In the genomic region with DNA sequence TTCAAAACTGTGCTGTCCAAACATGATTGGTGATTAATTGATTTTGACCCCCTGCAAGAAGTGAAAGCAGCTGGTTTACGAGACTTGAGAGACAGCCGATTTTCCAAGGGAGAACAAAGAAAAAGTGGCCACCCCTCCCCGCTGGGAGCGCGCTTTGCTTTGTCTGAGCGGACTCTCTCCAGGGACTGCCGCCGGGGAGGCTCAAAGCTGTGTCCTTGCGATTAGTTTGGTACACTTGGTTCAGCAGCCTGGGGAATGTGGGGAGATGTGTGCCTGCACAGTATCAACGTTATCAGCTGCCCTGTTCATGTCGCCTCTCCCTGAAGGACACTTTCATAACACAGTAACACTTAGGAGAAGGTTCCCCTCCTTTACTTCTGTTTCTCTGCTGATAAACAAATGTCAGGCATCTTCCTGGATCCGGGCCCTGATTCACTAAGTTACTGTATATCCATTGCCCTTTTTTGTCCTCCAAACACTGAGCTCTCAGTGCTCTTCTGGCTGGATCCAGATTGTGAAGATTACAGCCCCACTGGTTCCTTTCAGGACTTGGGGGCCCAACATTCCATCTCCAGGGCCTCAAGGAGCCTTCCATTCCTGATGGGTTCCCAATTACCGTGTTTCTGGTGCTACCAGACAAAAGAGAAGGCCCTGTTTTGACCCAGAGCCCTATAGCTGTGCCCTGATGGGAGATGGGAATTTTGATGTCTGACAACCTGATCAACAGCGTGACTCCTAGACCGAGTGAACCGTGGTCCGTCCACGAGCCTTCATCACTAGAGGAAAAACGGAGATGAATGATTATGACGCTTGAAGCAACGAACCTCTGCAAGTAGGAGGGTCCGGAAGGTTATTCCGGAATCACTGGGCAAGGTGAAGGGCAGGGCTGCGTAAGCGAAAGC, we compare ENCODE assay signal across 8 cellular contexts. TPM values are rescaled to one million over a fixed set of nuclear protein-coding genes. Genes with fewer than 3 reads are reported as not detected.
DNase-seq lines count a peak whose midpoint lies in the region; ATAC-seq and TF ChIP-seq lines count a peak whose summit lies in the region.

No MANE protein-coding gene starts in this region.

- H3K4me3 Mint-ChIP-seq in HFFc6 (peak overlapping the region; percentile 66; the same call in 1 of the 2 replicates), endodermal cell (peak overlapping the region; percentile 24)

- H3K27me3 Mint-ChIP-seq in HFFc6 (ENCODE audit: insufficient read depth) (peaks cover 3% of the 10 kb centered on the region; the same call in 1 of the 2 replicates), endodermal cell (ENCODE audit: insufficient read depth) (peaks cover 62% of the 10 kb centered on the region)

- peak overlapping the region; percentile 27; the same call in 1 of the 2 replicates for H2AFZ ChIP-seq in OCI-LY7 (ENCODE audit: low read length)

- H3K79me2 ChIP-seq in OCI-LY7 (ENCODE audit: insufficient read depth, low read depth, low read length) = no peaks in the 10 kb centered on the region

- CTCF ChIA-PET in A673 (lab: Charles Lee) = interaction anchor here (0.6 to 1.5 kb wide), 4 partner anchors 14 to 145 kb away, joined by 3 to 8 read pairs (median 4); partner anchors contain the start of genes TUBA1A and TUBA1B
- CTCF ChIA-PET in OCI-LY7 (lab: Charles Lee; ENCODE audit: unreplicated experiment) = no interaction called here

- peak; percentile 89 for DNase-seq in A673 (ENCODE audit: low spot score)
- no peak for DNase-seq in HFFc6
- DNase-seq in OCI-LY7 (ENCODE audit: low spot score) = no peak
- DNase-seq in endodermal cell = peak; percentile 88
- DNase-seq in HPDE6-E6E7 (ENCODE audit: extremely low spot score) = no peak
- no peak for DNase-seq in activated CD8-positive, alpha-beta memory T cell treated with anti-CD3 and anti-CD28 coated beads for 24 hours

- no peaks in the 10 kb centered on the region for H3K9me2 ChIP-seq in OCI-LY7 (ENCODE audit: insufficient read depth, low read length)

- no peaks in the 10 kb centered on the region for H3K27me3 ChIP-seq in A673 (replicated peaks; ENCODE audit: insufficient read depth, low read depth, low read length, poor library complexity)
- H3K27me3 ChIP-seq in endodermal cell (ENCODE audit: control insufficient read depth, insufficient read depth, low read length, poor library complexity, severe bottlenecking) = peaks cover 49% of the 10 kb centered on the region
- no peaks in the 10 kb centered on the region for H3K27me3 ChIP-seq in muscle layer of colon (ENCODE audit: control insufficient read depth in 1 of 2, insufficient read depth in 2 of 2, low read length in 2 of 2)

- H3K9me3 ChIP-seq in A673 (ENCODE audit: low read depth, low read length, poor library complexity, severe bottlenecking) (no peaks in the 10 kb centered on the region), OCI-LY7 (ENCODE audit: low read length) (no peaks in the 10 kb centered on the region), endodermal cell (ENCODE audit: control insufficient read depth, low read length) (no peaks in the 10 kb centered on the region), muscle layer of colon (ENCODE audit: low read length) (no peaks in the 10 kb centered on the region)

- no peaks in the 10 kb centered on the region for H3K36me3 ChIP-seq in A673 (ENCODE audit: insufficient read depth, low read length, poor library complexity, severe bottlenecking)
- H3K36me3 ChIP-seq in OCI-LY7 (ENCODE audit: insufficient read depth, low read length) = no peaks in the 10 kb centered on the region
- H3K36me3 ChIP-seq in endodermal cell (ENCODE audit: control insufficient read depth, insufficient read depth, low read length) = no peaks in the 10 kb centered on the region
- H3K36me3 ChIP-seq in muscle layer of colon (ENCODE audit: insufficient read depth, low read length) = no peaks in the 10 kb centered on the region

- H3K4me1 Mint-ChIP-seq in HFFc6 (ENCODE audit: low read depth) (peaks cover 19% of the 10 kb centered on the region), endodermal cell (peaks cover 22% of the 10 kb centered on the region)

- H3K4me3 ChIP-seq in A673 (ENCODE audit: low read depth, low read length, poor library complexity, severe bottlenecking) = peak overlapping the region; percentile 9
- H3K4me3 ChIP-seq in OCI-LY7 (ENCODE audit: low read depth, low read length, poor library complexity, severe bottlenecking) = no peak overlapping the region
- no peak overlapping the region for H3K4me3 ChIP-seq in endodermal cell (ENCODE audit: low read length)
- H3K4me3 ChIP-seq in muscle layer of colon (ENCODE audit: low read depth in 1 of 2, low read length in 2 of 2) = peak overlapping the region; percentile 25 to 55

- TF ChIP-seq CTCF in A673 (conservative IDR thresholded peaks at IDR 0.05; ENCODE audit: low read depth, low read length) (peak; percentile 29; the same call in 1 of the 2 replicates), HFFc6 (IDR thresholded peaks at IDR 0.05) (no peak), OCI-LY7 (conservative IDR thresholded peaks at IDR 0.05; ENCODE audit: low read length) (no peak), endodermal cell (conservative IDR thresholded peaks at IDR 0.05) (peak; percentile 21)

- H3K9me3 Mint-ChIP-seq in HFFc6 (no peaks in the 10 kb centered on the region), endodermal cell (no peaks in the 10 kb centered on the region)

- H3K27ac ChIP-seq in A673 (ENCODE audit: low read depth, low read length, poor library complexity, severe bottlenecking) = peak overlapping the region; percentile 60
- no peak overlapping the region for H3K27ac ChIP-seq in OCI-LY7 (ENCODE audit: low read depth, low read length, poor library complexity, severe bottlenecking)
- peak overlapping the region; percentile 98 for H3K27ac ChIP-seq in endodermal cell (ENCODE audit: low read depth, low read length)
- H3K27ac ChIP-seq in muscle layer of colon (ENCODE audit: low read depth, low read length) = peak overlapping the region; percentile 99

- H3K36me3 Mint-ChIP-seq in HFFc6 (ENCODE audit: low read depth) = peaks cover 4% of the 10 kb centered on the region; the same call in 1 of the 2 replicates
- no peaks in the 10 kb centered on the region for H3K36me3 Mint-ChIP-seq in endodermal cell (ENCODE audit: low read depth)

- intact Hi-C loops in A673 (cut with micrococcal nuclease; ENCODE audit: unreplicated experiment) = loop anchor here (1.0 kb wide), 1 partner anchor 102 kb away; the partner anchor contains the start of gene TUBA1B
- intact Hi-C loops in OCI-LY7 (cut with micrococcal nuclease; ENCODE audit: unreplicated experiment) = no loop called here

- no peak for ATAC-seq in HG03135 (IDR thresholded peaks at IDR 0.05; ENCODE audit: unreplicated experiment)

- H3K27ac Mint-ChIP-seq in HFFc6 (peak overlapping the region; percentile 70), endodermal cell (peak overlapping the region; percentile 30)

- no peak overlapping the region for H3K4me2 ChIP-seq in OCI-LY7 (ENCODE audit: low read length)

- no peaks in the 10 kb centered on the region for H4K20me1 ChIP-seq in OCI-LY7 (ENCODE audit: insufficient read depth, low read length)

- no peak overlapping the region for H3K9ac ChIP-seq in endodermal cell (ENCODE audit: extremely low read depth, low read length, poor library complexity, severe bottlenecking)
- peak overlapping the region; percentile 41 for H3K9ac ChIP-seq in muscle layer of colon (ENCODE audit: low read length)

- WGBS in endodermal cell (ENCODE audit: insufficient coverage in 1 of 2, insufficient read length in 1 of 2), 2 experiments = 63 to 69% methylated on average over 18 to 25 of the region's 25 CpGs

- H3K4me1 ChIP-seq in A673 (ENCODE audit: insufficient read depth, low read length, poor library complexity, severe bottlenecking) (peaks cover 21% of the 10 kb centered on the region), OCI-LY7 (ENCODE audit: insufficient read depth, low read length, poor library complexity, severe bottlenecking) (peaks cover 4% of the 10 kb centered on the region), endodermal cell (ENCODE audit: control insufficient read depth, insufficient read depth, low read length) (peaks cover 9% of the 10 kb centered on the region), muscle layer of colon (ENCODE audit: insufficient read depth, low read length) (peaks cover 29% of the 10 kb centered on the region)

- BruUV-seq in A673 (replicated peaks; lab: Mats Ljungman, UMichigan) (no TSS peak), OCI-LY7 (replicated peaks; lab: Mats Ljungman, UMichigan) (no TSS peak)

- POLR2A ChIA-PET in A673 (lab: Charles Lee; ENCODE audit: low non-redundant PET) = interaction anchor here (0.6 to 1.0 kb wide), 3 partner anchors 45 to 115 kb away, joined by 3 to 13 read pairs (median 8); partner anchors contain the start of gene TUBA1B
- POLR2A ChIA-PET in OCI-LY7 (lab: Charles Lee) = interaction anchor here (1.0 to 1.7 kb wide), 3 partner anchors 10 to 43 kb away, joined by 3 read pairs; no protein-coding TSS in a partner anchor

RNA-seq across cellular contexts. Expression of gene TUBA1C, which starts 31.7 kb away (rescaled TPM):
- 510 and 622 TPM in 2 replicates for total RNA-seq in A673 (2021)
- 1,000 to 10,000 TPM in 3 of 6 experiments, 100 to 1,000 TPM in 3; 571 to 1,139 (median 936) TPM for total RNA-seq in HFFc6 (2021; fragmentation: NEBNext Ultra II Directional; extraction: Animal tissue kit (Norgen Biotek cat#: 25700))
- total RNA-seq in OCI-LY7 (2014; rRNA removed; shearing (Covaris generic)) = 256 and 291 TPM in 2 replicates
- 254 and 276 TPM in 2 replicates for total RNA-seq in OCI-LY7 (2022)
- 100 to 1,000 TPM; 600 to 684 TPM for total RNA-seq in endodermal cell
- polyA plus RNA-seq in endodermal cell (2013, experiment 1 of 2) = 567 TPM
- polyA plus RNA-seq in endodermal cell (2013, experiment 2 of 2) = 581 TPM

RNA-seq across cellular contexts. Expression of gene TUBA1A, which starts 44.3 kb away (rescaled TPM):
- total RNA-seq in A673 (2021) (421 and 504 TPM in 2 replicates), OCI-LY7 (2022) (136 and 159 TPM in 2 replicates), endodermal cell (100 to 1,000 TPM; 166 to 298 TPM)
- 100 to 1,000 TPM; 227 to 300 (median 257) TPM for total RNA-seq in HFFc6 (2021; fragmentation: NEBNext Ultra II Directional; extraction: Animal tissue kit (Norgen Biotek cat#: 25700))
- total RNA-seq in OCI-LY7 (2014; rRNA removed; shearing (Covaris generic)) = 189 and 214 TPM in 2 replicates
- polyA plus RNA-seq in endodermal cell (2013, experiment 1 of 2) = 3,131 TPM
- 3,053 TPM for polyA plus RNA-seq in endodermal cell (2013, experiment 2 of 2)

Comparison
In these comparisons a context has a peak if more than half of its experiments do, and no peak if none do; other contexts are left out.
1. DNase-seq: peak in A673 (single experiment) and endodermal cell (single experiment); none in HFFc6 (single experiment), OCI-LY7 (single experiment), HPDE6-E6E7 (single experiment) and activated CD8-positive, alpha-beta memory T cell treated with anti-CD3 and anti-CD28 coated beads for 24 hours (single experiment).
2. H3K4me3 ChIP-seq: peak in A673 (single experiment) and muscle layer of colon (2 of 2); none in OCI-LY7 (single experiment) and endodermal cell (single experiment).
3. CTCF ChIP-seq: peak in A673 (single experiment) and endodermal cell (single experiment); none in HFFc6 (single experiment) and OCI-LY7 (single experiment).